In genomic region chr4:103429283-103429682, GRCh38 we compare ENCODE assay signal across 10 cellular contexts.
DNase-seq lines count a peak whose midpoint lies in the region; ATAC-seq, FAIRE-seq and TF ChIP-seq lines count a peak whose summit lies in the region.
"Had no signal": no experiment of that assay in that cellular context is flagged by ENCODE, and none has a peak within 500 bp of the region (broad histone marks: within the 10 kb centered on the region; RNA-seq: fewer than 3 reads in every experiment).

No MANE protein-coding gene starts in this region.

- no peak overlapping the region for H3K27ac Mint-ChIP-seq in endodermal cell

- no peaks in the 10 kb centered on the region for H3K27me3 ChIP-seq in endodermal cell (ENCODE audit: control insufficient read depth, insufficient read depth, low read length, poor library complexity, severe bottlenecking)

- ATAC-seq in GM19463 (IDR thresholded peaks at IDR 0.05; ENCODE audit: unreplicated experiment): peak; percentile 92
- peak; percentile 86 for ATAC-seq in HG03135 (IDR thresholded peaks at IDR 0.05; ENCODE audit: unreplicated experiment)
- ATAC-seq: sciatic nerve had no signal

- no peak for TF ChIP-seq POLR2A in GM12891 (IDR thresholded peaks at IDR 0.05; ENCODE audit: low read depth, low read length)

- no peak overlapping the region for H3K27ac ChIP-seq in endodermal cell (ENCODE audit: low read depth, low read length)

- peak; percentile 67 for TF ChIP-seq CTCF in endodermal cell (conservative IDR thresholded peaks at IDR 0.05)

- no peaks in the 10 kb centered on the region for H3K9me3 ChIP-seq in endodermal cell (ENCODE audit: control insufficient read depth, low read length)

- H3K9ac ChIP-seq in endodermal cell (ENCODE audit: extremely low read depth, low read length, poor library complexity, severe bottlenecking): no peak overlapping the region

- H3K4me1 Mint-ChIP-seq in endodermal cell: peaks cover 12% of the 10 kb centered on the region

- DNase-seq in GM12891 (ENCODE audit: insufficient read length, low spot score): peak; percentile 1
- DNase-seq in endodermal cell: peak; percentile 80
- DNase-seq in NCI-H2196 (lab: John Stamatoyannopoulos, UW; ENCODE audit: unreplicated experiment): no peak
- no peak for DNase-seq in NCI-H2081 treated with DMSO at 0.1 percent for 48 hours (lab: John Stamatoyannopoulos, UW)
- DNase-seq in midbrain (lab: John Stamatoyannopoulos, UW): no peak
- no peak for DNase-seq in NCI-H2107 treated with DMSO at 0.1 percent for 48 hours (lab: John Stamatoyannopoulos, UW; ENCODE audit: unreplicated experiment)
- DNase-seq: activated CD8-positive, alpha-beta memory T cell treated with anti-CD3 and anti-CD28 coated beads, Interleukin-2, amount 50 U/mL, for 4 hours had no signal

- H3K27me3 Mint-ChIP-seq in endodermal cell (ENCODE audit: insufficient read depth): no peaks in the 10 kb centered on the region

- H3K36me3 ChIP-seq in endodermal cell (ENCODE audit: control insufficient read depth, insufficient read depth, low read length): no peaks in the 10 kb centered on the region

- H3K36me3 Mint-ChIP-seq in endodermal cell (ENCODE audit: low read depth): peaks cover 2% of the 10 kb centered on the region

- H3K9me3 Mint-ChIP-seq in endodermal cell: peaks cover 2% of the 10 kb centered on the region

- no peaks in the 10 kb centered on the region for H3K4me1 ChIP-seq in endodermal cell (ENCODE audit: control insufficient read depth, insufficient read depth, low read length)

- no peak for FAIRE-seq in GM12891 (lab: Jason Lieb, UNC)

- H3K4me3 Mint-ChIP-seq in endodermal cell: no peak overlapping the region

- no peak overlapping the region for H3K4me3 ChIP-seq in endodermal cell (ENCODE audit: low read length)

- WGBS in endodermal cell (ENCODE audit: insufficient coverage in 1 of 2, insufficient read length in 1 of 2), 2 experiments: 15 to 46% methylated on average over 2 to 7 of the region's 7 CpGs

TF ChIP-seq in GM12891, 5 proteins besides CTCF, POLR2A, EP300 and RAD21:
- TF ChIP-seq TAF1 (IDR thresholded peaks at IDR 0.05; ENCODE audit: low read depth, low read length) (no peak), PAX5 (IDR thresholded peaks at IDR 0.05; ENCODE audit: insufficient read depth, low read length, severe bottlenecking) (no peak), SPI1 (IDR thresholded peaks at IDR 0.05; ENCODE audit: low read depth, low read length) (no peak), POLR2AphosphoS5 (IDR thresholded peaks at IDR 0.05; ENCODE audit: low read depth, low read length) (no peak), POU2F2 (IDR thresholded peaks at IDR 0.05; ENCODE audit: low read depth, low read length) (no peak)

Comparison
In these comparisons a context has a peak if more than half of its experiments do, and no peak if none do; other contexts are left out.
1. DNase-seq: peak in GM12891 (single experiment) and endodermal cell (single experiment); none in NCI-H2196 (single experiment), NCI-H2081 treated with DMSO at 0.1 percent for 48 hours (single experiment), midbrain (single experiment) and NCI-H2107 treated with DMSO at 0.1 percent for 48 hours (single experiment).